Comparison of ENCODE assay signal across 23 cellular contexts in the genomic region with DNA sequence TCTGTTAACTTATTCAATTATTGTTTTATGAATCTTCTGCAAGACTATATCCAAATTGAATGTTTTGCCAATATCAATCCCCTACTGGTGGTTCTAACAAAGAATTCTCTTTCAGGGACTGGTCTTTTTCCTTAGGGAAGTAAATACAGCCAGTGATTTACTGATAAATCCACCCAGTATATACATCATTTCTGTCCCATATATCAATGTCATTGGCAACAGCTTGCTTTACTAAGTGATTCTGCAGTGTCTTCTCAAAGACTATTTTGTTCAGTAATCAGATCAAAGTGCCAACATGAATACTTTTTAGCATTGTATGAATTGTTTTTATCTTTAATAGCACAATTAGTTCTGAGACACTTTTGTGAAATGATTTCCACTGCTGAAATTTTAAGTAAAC.
"Had no signal": no experiment of that assay in that cellular context is flagged by ENCODE, and none has a peak within 500 bp of the region (broad histone marks: within the 10 kb centered on the region; RNA-seq: fewer than 3 reads in every experiment).

No MANE protein-coding gene starts in this region.

- H3K4me1 ChIP-seq: esophagus squamous epithelium, gastrocnemius medialis, heart right ventricle, left lung, lower lobe of right lung had no signal

- DNase-seq: cortex of kidney; effector CD8-positive, alpha-beta T cell; effector memory CD8-positive, alpha-beta T cell; endodermal cell; erythroblast; esophagus squamous epithelium; foreskin fibroblast; foreskin melanocyte; gastrocnemius medialis; glutamatergic neuron; head of caudate nucleus; heart right ventricle; hippocampal formation; left cardiac atrium; left lung; left ventricle myocardium superior; lower lobe of right lung; mesenchymal stem cell; mucosa of descending colon; naive B cell; naive thymus-derived CD8-positive, alpha-beta T cell had no signal

- H3K9me3 ChIP-seq: esophagus squamous epithelium, gastrocnemius medialis, heart right ventricle, left lung, lower lobe of right lung, mucosa of descending colon had no signal

- H3K27ac ChIP-seq: epithelial cell of prostate, esophagus squamous epithelium, gastrocnemius medialis, heart right ventricle, left lung, lower lobe of right lung had no signal

- ATAC-seq: effector memory CD8-positive, alpha-beta T cell; esophagus mucosa; gastrocnemius medialis; heart right ventricle; left cardiac atrium; left lung; left ventricle myocardium superior; lower lobe of right lung; mucosa of descending colon; naive thymus-derived CD8-positive, alpha-beta T cell had no signal

- H3K36me3 ChIP-seq: esophagus squamous epithelium, gastrocnemius medialis, heart right ventricle, left lung, lower lobe of right lung had no signal

- H3K4me3 ChIP-seq: esophagus squamous epithelium, gastrocnemius medialis, heart right ventricle, left lung, lower lobe of right lung, mucosa of descending colon had no signal

- H3K27me3 ChIP-seq: gastrocnemius medialis, left lung had no signal
